In genomic region chr10:95655571-95656290, GRCh38 we compare ENCODE assay signal across 8 cellular contexts. TPM values are rescaled to one million over a fixed set of nuclear protein-coding genes. Genes with fewer than 3 reads are reported as not detected.
DNase-seq lines count a peak whose midpoint lies in the region; ATAC-seq, FAIRE-seq and TF ChIP-seq lines count a peak whose summit lies in the region.

No MANE protein-coding gene starts in this region.

- H3K9ac ChIP-seq in mammary epithelial cell (ENCODE audit: insufficient read depth, low read length) (peak overlapping the region; percentile 47), HepG2 (ENCODE audit: insufficient read depth, low read depth, low read length) (peak overlapping the region; percentile 96)

- dilution Hi-C loops in mammary epithelial cell (cut with HindIII; ENCODE audit: low sequenced_read_pairs) = no loop called here

- H2AFZ ChIP-seq in mammary epithelial cell (ENCODE audit: low read depth, low read length) = peak overlapping the region; percentile 96
- H2AFZ ChIP-seq in HepG2 (ENCODE audit: low read length) = no peak overlapping the region

- intact Hi-C loops in Panc1 (cut with micrococcal nuclease; ENCODE audit: unreplicated experiment) (no loop called here), mammary epithelial cell (cut with micrococcal nuclease) (loop anchor here (1.0 kb wide), 1 partner anchor 38 kb away; the partner anchor contains the start of gene TCTN3), HepG2 (cut with micrococcal nuclease; ENCODE audit: unreplicated experiment) (loop anchor here (1.0 kb wide), 1 partner anchor 20 kb away; no protein-coding TSS in a partner anchor)

- FAIRE-seq in HepG2 (lab: Jason Lieb, UNC) = peak; percentile 28

- H3K9me3 ChIP-seq in Panc1 (ENCODE audit: control insufficient read depth, insufficient read depth, low read depth, low read length) (peaks cover 3% of the 10 kb centered on the region; the same call in 1 of the 2 replicates), mammary epithelial cell (replicated peaks; ENCODE audit: insufficient read depth, low read length) (peaks cover 4% of the 10 kb centered on the region), HepG2 (ENCODE audit: low read length) (peaks cover 7% of the 10 kb centered on the region; the same call in 1 of the 2 replicates)

- peaks cover 3% of the 10 kb centered on the region; the same call in 1 of the 2 replicates for H3K36me3 ChIP-seq in Panc1 (ENCODE audit: control insufficient read depth, insufficient read depth, low read length)
- peaks cover 9% of the 10 kb centered on the region for H3K36me3 ChIP-seq in mammary epithelial cell (ENCODE audit: insufficient read depth, low read length)
- H3K36me3 ChIP-seq in HepG2 (replicated peaks in 1 of 2; ENCODE audit: control insufficient read depth in 1 of 2, insufficient read depth in 2 of 2, low read length in 2 of 2) = peaks cover 10 to 31% of the 10 kb centered on the region in 2 experiments

- CTCF ChIA-PET in Panc1 (lab: Charles Lee) (interaction anchor here (1.2 kb wide), 1 partner anchor 22 kb away, joined by 3 read pairs; no protein-coding TSS in a partner anchor), mammary epithelial cell (lab: Charles Lee; ENCODE audit: low non-redundant PET) (no interaction called here), HepG2 (lab: Yijun Ruan, JAX; ENCODE audit: low intra/inter-chr PET ratio, low total read pairs) (no interaction called here)

- in situ Hi-C loops in Panc1 (cut with HindIII; ENCODE audit: low pct_unique_long_range_greater_than_20kb, low sequenced_read_pairs) = no loop called here
- in situ Hi-C loops in mammary epithelial cell (cut with MboI; ENCODE audit: low sequenced_read_pairs in 2 of 2) = no loop called here
- in situ Hi-C loops in HepG2 (cut with HindIII; ENCODE audit: extremely low pct_ligation_motif_present, low pct_unique_long_range_greater_than_20kb) = no loop called here

- H3K4me2 ChIP-seq in mammary epithelial cell (ENCODE audit: insufficient read depth, low read depth, low read length) = peak overlapping the region; percentile 80
- H3K4me2 ChIP-seq in HepG2 (ENCODE audit: low read depth, low read length) = peak overlapping the region; percentile 88

- H4K20me1 ChIP-seq in mammary epithelial cell (ENCODE audit: insufficient read depth, low read length) = no peaks in the 10 kb centered on the region
- no peaks in the 10 kb centered on the region for H4K20me1 ChIP-seq in HepG2 (ENCODE audit: insufficient read depth, low read length)

- H3K4me1 ChIP-seq in Panc1 (ENCODE audit: control insufficient read depth, insufficient read depth, low read length) (peaks cover 10% of the 10 kb centered on the region; the same call in 1 of the 2 replicates), mammary epithelial cell (ENCODE audit: insufficient read depth, low read length) (peaks cover 10% of the 10 kb centered on the region), HepG2 (ENCODE audit: insufficient read depth, low read length) (peaks cover 42% of the 10 kb centered on the region)

- TF ChIP-seq EP300 in HepG2 (IDR thresholded peaks at IDR 0.05; ENCODE audit: low read depth in 2 of 2, low read length in 2 of 2) (no peak), HepG2 (CRISPR knock-in tag; IDR thresholded peaks at IDR 0.05; ENCODE audit: borderline replicate concordance) (no peak)

- BruUV-seq in Panc1 (replicated peaks; lab: Mats Ljungman, UMichigan) (no TSS peak), mammary epithelial cell (replicated peaks; lab: Mats Ljungman, UMichigan) (no TSS peak), HepG2 (replicated peaks; lab: Mats Ljungman, UMichigan) (TSS peak; percentile 60)

- no peak for TF ChIP-seq RAD21 in HepG2 (CRISPR knock-in tag; IDR thresholded peaks at IDR 0.05)

- WGBS in mammary epithelial cell (ENCODE audit: low coverage, missing lambda C conversion rate) = 31% methylated on average over 7 of the region's 23 CpGs
- WGBS in HepG2 (ENCODE audit: low lambda C conversion rate) = 2% methylated on average over 15 of the region's 23 CpGs

- POLR2A ChIA-PET in Panc1 (lab: Charles Lee) (no interaction called here), HepG2 (lab: Yijun Ruan, JAX) (interaction anchor here (2.4 kb wide), 1 partner anchor 21 kb away, joined by 8 read pairs; no protein-coding TSS in a partner anchor)

- H3K4me3 ChIP-seq in Panc1 (ENCODE audit: low read depth in 2 of 2, low read length in 2 of 2) = peak overlapping the region; percentile 73 to 88
- H3K4me3 ChIP-seq in mammary epithelial cell (replicated peaks in 1 of 3; ENCODE audit: insufficient read depth in 1 of 3, low read depth in 2 of 3, low read length in 3 of 3) = peak overlapping the region; percentile 62 to 93 (median 91)
- peak overlapping the region; percentile 75 to 90 (median 85) for H3K4me3 ChIP-seq in HepG2 (replicated peaks in 1 of 3; ENCODE audit: insufficient read depth in 1 of 3, low read depth in 2 of 3, low read length in 3 of 3)

- peak; percentile 40 to 46; a peak in 2 of 4 replicates for TF ChIP-seq POLR2A in HepG2 (IDR thresholded peaks at IDR 0.05; ENCODE audit: insufficient read depth in 1 of 2, low read depth in 2 of 2, low read length in 2 of 2)

- H3K27ac ChIP-seq in Panc1 (ENCODE audit: low read length) = peak overlapping the region; percentile 75
- peak overlapping the region; percentile 38 for H3K27ac ChIP-seq in mammary epithelial cell (ENCODE audit: insufficient read depth, low read depth, low read length)
- H3K27ac ChIP-seq in HepG2 (ENCODE audit: extremely low read length, insufficient read depth, low read length) = peak overlapping the region; percentile 69

- no peaks in the 10 kb centered on the region for H3K27me3 ChIP-seq in Panc1 (ENCODE audit: control insufficient read depth, insufficient read depth, low read length)
- H3K27me3 ChIP-seq in mammary epithelial cell (ENCODE audit: insufficient read depth, low read length) = no peaks in the 10 kb centered on the region
- H3K27me3 ChIP-seq in HepG2 (ENCODE audit: control insufficient read depth in 1 of 2, insufficient read depth in 2 of 2, low read length in 2 of 2) = no peaks in the 10 kb centered on the region; a peak in 1 of 5 replicates

- H3K79me2 ChIP-seq in mammary epithelial cell (ENCODE audit: insufficient read depth, low read length) = peaks cover 36% of the 10 kb centered on the region
- peaks cover 51% of the 10 kb centered on the region for H3K79me2 ChIP-seq in HepG2 (ENCODE audit: insufficient read depth, low read length)

- peak; percentile 14 for ATAC-seq in HG02642 (IDR thresholded peaks at IDR 0.05; ENCODE audit: poor library complexity, unreplicated experiment)
- ATAC-seq in Panc1 = peak; percentile 23
- ATAC-seq in HepG2 = peak; percentile 40

- DNase-seq in activated CD8-positive, alpha-beta memory T cell treated with anti-CD3 and anti-CD28 coated beads for 48 hours (ENCODE audit: low read depth in 2 of 3, low spot score in 2 of 3) = peak in 2 of 3 experiments; percentile 1 to 9
- DNase-seq in activated CD8-positive, alpha-beta memory T cell treated with anti-CD3 and anti-CD28 coated beads, Interleukin-2, amount 50 U/mL, for 4 hours = no peak
- DNase-seq in Panc1 (ENCODE audit: low read depth, low spot score) = no peak
- peak; percentile 12 for DNase-seq in mammary epithelial cell
- peak; percentile 16 for DNase-seq in HepG2 (ENCODE audit: low spot score)
- peak; percentile 2 to 13 for DNase-seq in stimulated activated CD8-positive, alpha-beta memory T cell treated with anti-CD3 and anti-CD28 coated beads, Interleukin-2, amount 100 ng/mL, for 48 hours (ENCODE audit: low read depth in 2 of 2)
- no peak for DNase-seq in GOT3 (lab: John Stamatoyannopoulos, UW)

- no peak for TF ChIP-seq CTCF in Panc1 (IDR thresholded peaks at IDR 0.05)
- no peak for TF ChIP-seq CTCF in mammary epithelial cell (conservative IDR thresholded peaks at IDR 0.05 in 1 of 2, IDR thresholded peaks at IDR 0.05 in 1 of 2; ENCODE audit: extremely low read depth in 1 of 2, insufficient read depth in 1 of 2, low read depth in 1 of 2, low read length in 2 of 2)
- no peak for TF ChIP-seq CTCF in HepG2 (CRISPR knock-in tag; IDR thresholded peaks at IDR 0.05)

RNA-seq across cellular contexts. Expression of gene ALDH18A1, which starts 0.8 kb away (rescaled TPM):
- total RNA-seq in Panc1 (2021; ENCODE audit: unreplicated experiment) (68.0 TPM), mammary epithelial cell (10 to 100 TPM; 70.9 to 87.2 TPM), HepG2 (2016; rRNA removed; fragmentation: Illumina TruSeq; extraction: Trizol) (98.4 and 263 TPM in 2 replicates)
- 53.5 TPM for polyA plus RNA-seq in Panc1 (2012; ENCODE audit: insufficient read length)
- polyA plus RNA-seq in mammary epithelial cell (49.8 TPM), HepG2 (2011; rRNA removed) (123 and 180 TPM in 2 replicates)
- 125 TPM for polyA minus RNA-seq in mammary epithelial cell
- 20.5 and 24.5 TPM in 2 replicates for total RNA-seq in HepG2 (2016; cell fraction: cytosol; rRNA removed; fragmentation: Illumina TruSeq; extraction: Trizol; ENCODE audit: low read depth)
- total RNA-seq in HepG2 (2016; cell fraction: insoluble cytoplasmic fraction; rRNA removed; fragmentation: Illumina TruSeq; extraction: Trizol) = 83.4 and 264 TPM in 2 replicates
- 60.1 and 67.9 TPM in 2 replicates for total RNA-seq in HepG2 (2016; cell fraction: membrane; rRNA removed; fragmentation: Illumina TruSeq; extraction: Trizol)
- total RNA-seq in HepG2 (2016; cell fraction: nucleus; rRNA removed; fragmentation: Illumina TruSeq; extraction: Trizol) = 196 and 225 TPM in 2 replicates
- polyA plus RNA-seq in HepG2 (2011; cell fraction: cytosol; rRNA removed) = 120 and 133 TPM in 2 replicates
- polyA plus RNA-seq in HepG2 (2011; cell fraction: nucleus; rRNA removed) = 113 and 161 TPM in 2 replicates
- polyA plus RNA-seq in HepG2 (2012) = 117 and 149 TPM in 2 replicates
- 15.9 and 16.2 TPM in 2 replicates for polyA plus RNA-seq in HepG2 (2016; cell fraction: cytosol; fragmentation: Illumina TruSeq; extraction: Trizol; ENCODE audit: low read depth)
- 74.3 and 86.8 TPM in 2 replicates for polyA plus RNA-seq in HepG2 (2016; cell fraction: insoluble cytoplasmic fraction; fragmentation: Illumina TruSeq; extraction: Trizol; ENCODE audit: low read depth)
- polyA plus RNA-seq in HepG2 (2016; cell fraction: membrane; fragmentation: Illumina TruSeq; extraction: Trizol; ENCODE audit: low read depth) = 36.1 and 41.4 TPM in 2 replicates
- 186 and 203 TPM in 2 replicates for polyA plus RNA-seq in HepG2 (2016; cell fraction: nucleus; fragmentation: Illumina TruSeq; extraction: Trizol; ENCODE audit: insufficient read depth, low read depth)
- polyA minus RNA-seq in HepG2 (2011; rRNA and poly(A)+ RNA removed; ENCODE audit: low replicate concordance) = 217 and 608 TPM in 2 replicates
- 136 and 168 TPM in 2 replicates for polyA minus RNA-seq in HepG2 (2011; cell fraction: cytosol; rRNA and poly(A)+ RNA removed)
- polyA minus RNA-seq in HepG2 (2011; cell fraction: nucleus; rRNA and poly(A)+ RNA removed) = 114 and 141 TPM in 2 replicates

RNA-seq across cellular contexts. Expression of gene TCTN3, which starts 38.0 kb away (rescaled TPM):
- total RNA-seq in Panc1 (2021; ENCODE audit: unreplicated experiment) (56.6 TPM), mammary epithelial cell (10 to 100 TPM; 31.8 to 45.2 TPM), HepG2 (2016; rRNA removed; fragmentation: Illumina TruSeq; extraction: Trizol) (42.2 and 60.0 TPM in 2 replicates)
- 56.0 TPM for polyA plus RNA-seq in Panc1 (2012; ENCODE audit: insufficient read length)
- polyA plus RNA-seq in mammary epithelial cell (38.4 TPM), HepG2 (2011; rRNA removed) (39.3 and 53.3 TPM in 2 replicates)
- polyA minus RNA-seq in mammary epithelial cell = 23.4 TPM
- total RNA-seq in HepG2 (2016; cell fraction: cytosol; rRNA removed; fragmentation: Illumina TruSeq; extraction: Trizol; ENCODE audit: low read depth) = 7.7 and 8.3 TPM in 2 replicates
- 40.2 and 59.3 TPM in 2 replicates for total RNA-seq in HepG2 (2016; cell fraction: insoluble cytoplasmic fraction; rRNA removed; fragmentation: Illumina TruSeq; extraction: Trizol)
- total RNA-seq in HepG2 (2016; cell fraction: membrane; rRNA removed; fragmentation: Illumina TruSeq; extraction: Trizol) = 22.9 and 26.8 TPM in 2 replicates
- 56.0 and 68.7 TPM in 2 replicates for total RNA-seq in HepG2 (2016; cell fraction: nucleus; rRNA removed; fragmentation: Illumina TruSeq; extraction: Trizol)
- polyA plus RNA-seq in HepG2 (2011; cell fraction: cytosol; rRNA removed) = 37.4 and 40.2 TPM in 2 replicates
- polyA plus RNA-seq in HepG2 (2011; cell fraction: nucleus; rRNA removed) = 23.9 and 27.6 TPM in 2 replicates
- 27.8 and 33.4 TPM in 2 replicates for polyA plus RNA-seq in HepG2 (2012)
- polyA plus RNA-seq in HepG2 (2016; cell fraction: cytosol; fragmentation: Illumina TruSeq; extraction: Trizol; ENCODE audit: low read depth) = 7.2 and 7.5 TPM in 2 replicates
- polyA plus RNA-seq in HepG2 (2016; cell fraction: insoluble cytoplasmic fraction; fragmentation: Illumina TruSeq; extraction: Trizol; ENCODE audit: low read depth) = 36.4 and 37.1 TPM in 2 replicates
- 15.5 and 17.6 TPM in 2 replicates for polyA plus RNA-seq in HepG2 (2016; cell fraction: membrane; fragmentation: Illumina TruSeq; extraction: Trizol; ENCODE audit: low read depth)
- 65.4 and 68.8 TPM in 2 replicates for polyA plus RNA-seq in HepG2 (2016; cell fraction: nucleus; fragmentation: Illumina TruSeq; extraction: Trizol; ENCODE audit: insufficient read depth, low read depth)
- 68.6 and 112 TPM in 2 replicates for polyA minus RNA-seq in HepG2 (2011; rRNA and poly(A)+ RNA removed; ENCODE audit: low replicate concordance)
- polyA minus RNA-seq in HepG2 (2011; cell fraction: cytosol; rRNA and poly(A)+ RNA removed) = 36.2 and 43.2 TPM in 2 replicates
- 32.1 and 37.8 TPM in 2 replicates for polyA minus RNA-seq in HepG2 (2011; cell fraction: nucleus; rRNA and poly(A)+ RNA removed)

Comparison
In these comparisons a context has a peak if more than half of its experiments do, and no peak if none do; other contexts are left out.
1. DNase-seq: peak in activated CD8-positive, alpha-beta memory T cell treated with anti-CD3 and anti-CD28 coated beads for 48 hours (2 of 3), mammary epithelial cell (single experiment), HepG2 (single experiment) and stimulated activated CD8-positive, alpha-beta memory T cell treated with anti-CD3 and anti-CD28 coated beads, Interleukin-2, amount 100 ng/mL, for 48 hours (2 of 2); none in activated CD8-positive, alpha-beta memory T cell treated with anti-CD3 and anti-CD28 coated beads, Interleukin-2, amount 50 U/mL, for 4 hours (single experiment), Panc1 (single experiment) and GOT3 (single experiment).
2. Peak in every context shown above with its lines, with median percentiles within 50 percentile points of each other: ATAC-seq, H3K27ac ChIP-seq and H3K4me3 ChIP-seq.